ENCODE assay signal across 27 cellular contexts in the genomic region with DNA sequence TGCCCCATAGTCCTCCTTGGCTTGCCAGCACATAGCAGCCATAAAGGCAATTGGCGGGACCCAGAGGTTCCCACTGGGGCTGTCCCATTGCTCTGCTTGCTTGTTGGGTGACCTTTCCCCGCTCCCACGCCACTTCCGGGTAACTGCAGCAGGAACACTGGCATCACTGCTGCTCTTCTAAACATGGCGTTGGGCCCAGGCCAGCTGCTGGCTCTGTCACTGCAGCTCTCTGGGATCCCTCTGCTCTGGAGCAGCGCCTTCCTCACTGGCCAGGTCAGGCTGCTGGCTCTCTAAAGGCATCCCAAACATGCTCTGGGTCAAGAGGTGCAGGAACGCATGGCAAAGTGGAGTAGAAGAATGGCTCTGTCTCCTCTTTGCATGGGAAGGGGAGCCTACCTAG.
"Had no signal": no experiment of that assay in that cellular context is flagged by ENCODE, and none has a peak within 500 bp of the region (broad histone marks: within the 10 kb centered on the region; RNA-seq: fewer than 3 reads in every experiment).

No MANE protein-coding gene starts in this region.

- H3K4me3 Mint-ChIP-seq: activated CD4-positive, alpha-beta memory T cell treated with anti-CD3 and anti-CD28 coated beads, Interleukin-2, amount 10 ng/mL, durations not matched to agents 7 days and 5 days; activated CD4-positive, alpha-beta T cell treated with anti-CD3 and anti-CD28 coated beads for 36 hours; activated CD8-positive, alpha-beta memory T cell treated with anti-CD3 and anti-CD28 coated beads, Interleukin-2, amount 10 ng/mL, durations not matched to agents 7 days and 5 days; activated naive CD8-positive, alpha-beta T cell; activated T-cell treated with anti-CD3 and anti-CD28 coated beads, Interleukin-2, amount 50 U/mL, for 72 hours; natural killer cell treated with Interleukin-12 subunit alpha and Interleukin-12 subunit beta and Interleukin-15 and Interleukin-18, amount 100 ng/mL, for 72 hours had no signal

- H3K4me1 Mint-ChIP-seq: activated CD4-positive, alpha-beta memory T cell treated with anti-CD3 and anti-CD28 coated beads, Interleukin-2, amount 10 ng/mL, durations not matched to agents 7 days and 5 days; activated CD4-positive, alpha-beta T cell treated with anti-CD3 and anti-CD28 coated beads for 36 hours; activated CD8-positive, alpha-beta memory T cell treated with anti-CD3 and anti-CD28 coated beads, Interleukin-2, amount 10 ng/mL, durations not matched to agents 7 days and 5 days had no signal

- DNase-seq: activated CD4-positive, alpha-beta memory T cell treated with anti-CD3 and anti-CD28 coated beads, Interleukin-2, amount 10 ng/mL, durations not matched to agents 7 days and 5 days; activated CD4-positive, alpha-beta T cell treated with anti-CD3 and anti-CD28 coated beads for 36 hours; activated CD4-positive, CD25-positive, alpha-beta regulatory T cell; activated CD8-positive, alpha-beta memory T cell treated with anti-CD3 and anti-CD28 coated beads, Interleukin-2, amount 10 ng/mL, durations not matched to agents 7 days and 5 days; activated naive CD4-positive, alpha-beta T cell; activated T-cell treated with anti-CD3 and anti-CD28 coated beads for 4 hours; activated T-cell treated with anti-CD3 and anti-CD28 coated beads, Interleukin-2, amount 50 U/mL, for 72 hours; body of pancreas; cerebellar nuclear complex; colonic mucosa; effector CD8-positive, alpha-beta T cell; esophagus squamous epithelium; foreskin melanocyte; heart right ventricle; kidney glomerular epithelial cell; left lung; mucosa of descending colon; ovary; retina; spleen; stimulated activated naive CD4-positive, alpha-beta T cell; tibial artery had no signal

- H3K4me1 ChIP-seq: body of pancreas, colonic mucosa, heart right ventricle, left lung, prostate gland, spleen, suprapubic skin had no signal

- ATAC-seq: activated CD4-positive, alpha-beta T cell treated with anti-CD3 and anti-CD28 coated beads for 36 hours; activated CD8-positive, alpha-beta memory T cell treated with anti-CD3 and anti-CD28 coated beads, Interleukin-2, amount 10 ng/mL, durations not matched to agents 7 days and 5 days; activated T-cell treated with anti-CD3 and anti-CD28 coated beads, Interleukin-2, amount 50 U/mL, for 72 hours; body of pancreas; left lung; mucosa of descending colon; natural killer cell treated with Interleukin-12 subunit alpha and Interleukin-12 subunit beta and Interleukin-15 and Interleukin-18, amount 100 ng/mL, for 72 hours had no signal

- H3K27ac Mint-ChIP-seq: activated CD4-positive, alpha-beta memory T cell treated with anti-CD3 and anti-CD28 coated beads, Interleukin-2, amount 10 ng/mL, durations not matched to agents 7 days and 5 days; activated CD4-positive, alpha-beta T cell treated with anti-CD3 and anti-CD28 coated beads for 36 hours; activated CD8-positive, alpha-beta memory T cell treated with anti-CD3 and anti-CD28 coated beads, Interleukin-2, amount 10 ng/mL, durations not matched to agents 7 days and 5 days; activated naive CD8-positive, alpha-beta T cell; activated T-cell treated with anti-CD3 and anti-CD28 coated beads, Interleukin-2, amount 50 U/mL, for 72 hours; natural killer cell treated with Interleukin-12 subunit alpha and Interleukin-12 subunit beta and Interleukin-15 and Interleukin-18, amount 100 ng/mL, for 72 hours had no signal

- H3K27ac ChIP-seq: body of pancreas, colonic mucosa, epithelial cell of prostate, esophagus squamous epithelium, heart right ventricle, left lung, ovary, prostate gland, spleen, suprapubic skin, tibial artery had no signal

- H3K9me3 Mint-ChIP-seq: activated CD4-positive, alpha-beta memory T cell treated with anti-CD3 and anti-CD28 coated beads, Interleukin-2, amount 10 ng/mL, durations not matched to agents 7 days and 5 days; activated T-cell treated with anti-CD3 and anti-CD28 coated beads, Interleukin-2, amount 50 U/mL, for 72 hours; natural killer cell treated with Interleukin-12 subunit alpha and Interleukin-12 subunit beta and Interleukin-15 and Interleukin-18, amount 100 ng/mL, for 72 hours had no signal

- H3K36me3 ChIP-seq: colonic mucosa, esophagus squamous epithelium, heart right ventricle, left lung, ovary, prostate gland, spleen, suprapubic skin, tibial artery had no signal

- H3K9me3 ChIP-seq: body of pancreas, colonic mucosa, esophagus squamous epithelium, heart right ventricle, left lung, mucosa of descending colon, ovary, prostate gland, spleen, suprapubic skin, tibial artery had no signal

- H3K27me3 ChIP-seq: body of pancreas, colonic mucosa, ovary, tibial artery had no signal

- H3K36me3 Mint-ChIP-seq: activated CD8-positive, alpha-beta memory T cell treated with anti-CD3 and anti-CD28 coated beads, Interleukin-2, amount 10 ng/mL, durations not matched to agents 7 days and 5 days; activated naive CD8-positive, alpha-beta T cell; natural killer cell treated with Interleukin-12 subunit alpha and Interleukin-12 subunit beta and Interleukin-15 and Interleukin-18, amount 100 ng/mL, for 72 hours had no signal

- H3K4me3 ChIP-seq: body of pancreas, colonic mucosa, esophagus squamous epithelium, heart right ventricle, left lung, mucosa of descending colon, ovary, prostate gland, spleen, suprapubic skin, tibial artery had no signal
